Comparison of ENCODE assay signal across 7 cellular contexts in the genomic region with DNA sequence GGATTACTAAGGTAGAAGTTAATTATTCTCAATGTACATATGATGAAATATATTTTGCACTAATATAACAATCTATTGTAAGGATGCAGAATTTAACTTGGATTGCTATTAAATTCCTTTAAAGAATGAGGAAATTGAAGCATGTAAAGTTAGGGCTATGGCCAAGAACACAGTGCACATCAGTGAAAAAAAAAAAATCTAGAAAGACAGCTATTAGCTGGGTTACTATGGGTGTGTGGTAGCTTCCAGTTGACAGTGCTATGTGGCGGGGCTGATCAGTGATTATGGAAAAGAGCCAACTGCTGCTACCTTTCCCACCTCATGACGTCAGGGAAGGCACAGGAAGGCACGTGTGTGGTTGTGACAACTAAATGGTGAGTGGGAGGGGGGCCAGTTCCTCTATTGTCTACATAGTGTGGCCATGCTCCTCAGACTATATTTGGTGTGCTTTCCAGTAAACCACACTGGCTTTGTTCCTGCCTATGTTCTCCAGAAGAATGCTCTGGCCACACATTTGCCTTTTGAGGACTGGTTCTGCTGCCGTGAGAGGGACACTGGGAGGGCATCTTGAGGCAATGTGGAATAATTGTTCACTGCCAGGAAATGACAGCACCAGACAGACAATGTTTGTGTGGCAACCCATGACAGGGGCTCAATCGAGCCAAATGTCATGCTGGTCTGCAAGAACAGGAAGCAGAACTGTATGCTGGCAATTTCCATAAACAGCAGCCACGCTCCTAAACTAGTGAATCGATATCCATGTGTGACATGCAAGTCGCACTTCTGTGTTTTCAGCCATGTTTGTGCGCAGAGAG.
DNase-seq lines count a peak whose midpoint lies in the region; FAIRE-seq lines count a peak whose summit lies in the region.

No MANE protein-coding gene starts in this region.

- DNase-seq in GM19239 (ENCODE audit: insufficient read length, low spot score) (no peak), Kasumi-1 (lab: John Stamatoyannopoulos, UW) (peak; percentile 94 to 95), SW480 (ENCODE audit: low spot score) (peak; percentile 70), astrocyte of the hippocampus (ENCODE audit: low read depth, low spot score) (peak; percentile 70), kidney tubule cell (ENCODE audit: low spot score) (peak; percentile 17), GM19240 (ENCODE audit: insufficient read length, low spot score) (no peak)
- DNase-seq in stimulated activated CD4-positive, alpha-beta T cell treated with anti-CD3 and anti-CD28 coated beads, TNF-alpha, amount 100 ng/mL, for 1 hour (ENCODE audit: low read depth in 3 of 3, low spot score in 1 of 3): peak in 2 of 3 donors; percentile 12 to 18

- peak; percentile 78 for FAIRE-seq in GM19239 (lab: Jason Lieb, UNC)

Comparison
In these comparisons a context has a peak if more than half of its experiments do, and no peak if none do; other contexts are left out.
1. DNase-seq: peak in Kasumi-1 (2 of 2), SW480 (single experiment), astrocyte of the hippocampus (single experiment), kidney tubule cell (single experiment) and stimulated activated CD4-positive, alpha-beta T cell treated with anti-CD3 and anti-CD28 coated beads, TNF-alpha, amount 100 ng/mL, for 1 hour (2 of 3); none in GM19239 (single experiment) and GM19240 (single experiment).